18 cellular contexts compared by ENCODE assay signal in genomic region chr3:152206243-152206642, GRCh38.
A peak's percentile ranks its signal among the peaks of the same experiment; 100 is the strongest.
DNase-seq lines count a peak whose midpoint lies in the region; ATAC-seq and TF ChIP-seq lines count a peak whose summit lies in the region.
"Had no signal": no experiment of that assay in that cellular context is flagged by ENCODE, and none has a peak within 500 bp of the region (broad histone marks: within the 10 kb centered on the region; RNA-seq: fewer than 3 reads in every experiment).

No MANE protein-coding gene starts in this region.

- peaks cover 13% of the 10 kb centered on the region for H3K4me1 ChIP-seq in vagina
- H3K4me1 ChIP-seq: adrenal gland, thyroid gland had no signal

- H3K9me3 Mint-ChIP-seq in stimulated activated naive CD8-positive, alpha-beta T cell treated with anti-CD3 and anti-CD28 coated beads, Interleukin-15, Interleukin-2, amounts not matched to agents 100 ng/mL and 50 ng/mL, for 24 hours = no peaks in the 10 kb centered on the region
- no peaks in the 10 kb centered on the region for H3K9me3 Mint-ChIP-seq in activated T-helper 17 cell treated with anti-CD3 and anti-CD28 coated beads, Interleukin-2, amount 50 U/mL, for 72 hours
- peaks cover 0 to 21% (median 10%) of the 10 kb centered on the region in 7 donors for H3K9me3 Mint-ChIP-seq in naive B cell
- H3K9me3 Mint-ChIP-seq: mesothelial cell of epicardium had no signal

- H3K4me1 Mint-ChIP-seq in stimulated activated naive CD8-positive, alpha-beta T cell treated with anti-CD3 and anti-CD28 coated beads, Interleukin-15, Interleukin-2, amounts not matched to agents 100 ng/mL and 50 ng/mL, for 24 hours (ENCODE audit: low read depth) = peaks cover 78% of the 10 kb centered on the region
- peaks cover 33% of the 10 kb centered on the region for H3K4me1 Mint-ChIP-seq in activated T-helper 17 cell treated with anti-CD3 and anti-CD28 coated beads, Interleukin-2, amount 50 U/mL, for 72 hours
- peaks cover 30 to 39% (median 36%) of the 10 kb centered on the region in 3 donors for H3K4me1 Mint-ChIP-seq in naive B cell

- no peaks in the 10 kb centered on the region for H3K27me3 Mint-ChIP-seq in stimulated activated naive CD8-positive, alpha-beta T cell treated with anti-CD3 and anti-CD28 coated beads, Interleukin-15, Interleukin-2, amounts not matched to agents 100 ng/mL and 50 ng/mL, for 24 hours
- no peaks in the 10 kb centered on the region for H3K27me3 Mint-ChIP-seq in activated T-helper 17 cell treated with anti-CD3 and anti-CD28 coated beads, Interleukin-2, amount 50 U/mL, for 72 hours
- no peaks in the 10 kb centered on the region for H3K27me3 Mint-ChIP-seq in naive B cell

- no peaks in the 10 kb centered on the region for H3K9me3 ChIP-seq in vagina
- H3K9me3 ChIP-seq: adrenal gland, thyroid gland had no signal

- TF ChIP-seq CTCF in vagina (IDR thresholded peaks at IDR 0.05) = no peak

- H3K4me3 Mint-ChIP-seq in stimulated activated naive CD8-positive, alpha-beta T cell treated with anti-CD3 and anti-CD28 coated beads, Interleukin-15, Interleukin-2, amounts not matched to agents 100 ng/mL and 50 ng/mL, for 24 hours = peak overlapping the region; percentile 86
- H3K4me3 Mint-ChIP-seq in activated T-helper 17 cell treated with anti-CD3 and anti-CD28 coated beads, Interleukin-2, amount 50 U/mL, for 72 hours = peak overlapping the region; percentile 82
- peak overlapping the region in 7 of 8 donors; percentile 87 to 100 (median 94) for H3K4me3 Mint-ChIP-seq in naive B cell
- H3K4me3 Mint-ChIP-seq: mesothelial cell of epicardium had no signal

- H3K36me3 ChIP-seq in vagina = no peaks in the 10 kb centered on the region
- H3K36me3 ChIP-seq: adrenal gland, cardiac muscle cell, thyroid gland had no signal

- H3K36me3 Mint-ChIP-seq in stimulated activated naive CD8-positive, alpha-beta T cell treated with anti-CD3 and anti-CD28 coated beads, Interleukin-15, Interleukin-2, amounts not matched to agents 100 ng/mL and 50 ng/mL, for 24 hours (ENCODE audit: low read depth) = peaks cover 9% of the 10 kb centered on the region
- H3K36me3 Mint-ChIP-seq in activated T-helper 17 cell treated with anti-CD3 and anti-CD28 coated beads, Interleukin-2, amount 50 U/mL, for 72 hours (ENCODE audit: low read depth) = no peaks in the 10 kb centered on the region
- peaks cover 11 to 15% of the 10 kb centered on the region in 2 donors for H3K36me3 Mint-ChIP-seq in naive B cell
- H3K36me3 Mint-ChIP-seq: mesothelial cell of epicardium had no signal

- intact Hi-C loops in vagina (cut with DNase I) = no loop called here

- H3K27ac ChIP-seq in vagina = peak overlapping the region; percentile 77
- H3K27ac ChIP-seq: adrenal gland, cardiac muscle cell, thyroid gland had no signal

- TF ChIP-seq POLR2A in vagina (IDR thresholded peaks at IDR 0.05) = no peak

- H3K27ac Mint-ChIP-seq in stimulated activated naive CD8-positive, alpha-beta T cell treated with anti-CD3 and anti-CD28 coated beads, Interleukin-15, Interleukin-2, amounts not matched to agents 100 ng/mL and 50 ng/mL, for 24 hours = no peak overlapping the region
- H3K27ac Mint-ChIP-seq in activated T-helper 17 cell treated with anti-CD3 and anti-CD28 coated beads, Interleukin-2, amount 50 U/mL, for 72 hours = peak overlapping the region; percentile 82
- H3K27ac Mint-ChIP-seq in naive B cell = peak overlapping the region; percentile 19 to 96 (median 94)
- H3K27ac Mint-ChIP-seq: mesothelial cell of epicardium had no signal

- DNase-seq in stimulated activated naive CD8-positive, alpha-beta T cell treated with anti-CD3 and anti-CD28 coated beads, Interleukin-15, Interleukin-2, amounts not matched to agents 100 U/mL and 50 U/mL, for 24 hours = no peak
- DNase-seq in naive B cell (no peak), vagina (ENCODE audit: extremely low spot score in 2 of 2) (no peak), DMS153 (lab: John Stamatoyannopoulos, UW) (no peak), NCI-H69 (lab: John Stamatoyannopoulos, UW) (no peak)
- no peak for DNase-seq in effector CD8-positive, alpha-beta T cell (lab: John Stamatoyannopoulos, UW)
- DNase-seq: activated CD4-positive, alpha-beta T cell treated with anti-CD3 and anti-CD28 coated beads for 4 hours; adrenal gland; KBM-7; NCI-H2029 treated with DMSO at 0.1 percent for 48 hours; NCI-H446 treated with DMSO at 0.1 percent for 48 hours; stimulated activated CD4-positive, alpha-beta T cell treated with anti-CD3 and anti-CD28 coated beads, Interleukin-12 subunit alpha, Interleukin-12 subunit beta, amount 100 ng/mL, for 4 hours; thyroid gland had no signal

- H3K27me3 ChIP-seq in vagina = no peaks in the 10 kb centered on the region
- H3K27me3 ChIP-seq: adrenal gland, cardiac muscle cell, thyroid gland had no signal

- ATAC-seq in stimulated activated naive CD8-positive, alpha-beta T cell treated with anti-CD3 and anti-CD28 coated beads, Interleukin-15, Interleukin-2, amounts not matched to agents 100 U/mL and 50 U/mL, for 24 hours = no peak
- no peak for ATAC-seq in activated T-helper 17 cell treated with anti-CD3 and anti-CD28 coated beads, Interleukin-2, amount 50 U/mL, for 72 hours (replicated peaks)
- no peak for ATAC-seq in naive B cell (ENCODE audit: low read depth in 2 of 2)
- ATAC-seq: esophagus mucosa had no signal

- H3K4me3 ChIP-seq in vagina = no peak overlapping the region
- H3K4me3 ChIP-seq: adrenal gland, cardiac muscle cell, thyroid gland had no signal
